ENCODE assay signal across 15 cellular contexts in the genomic region with DNA sequence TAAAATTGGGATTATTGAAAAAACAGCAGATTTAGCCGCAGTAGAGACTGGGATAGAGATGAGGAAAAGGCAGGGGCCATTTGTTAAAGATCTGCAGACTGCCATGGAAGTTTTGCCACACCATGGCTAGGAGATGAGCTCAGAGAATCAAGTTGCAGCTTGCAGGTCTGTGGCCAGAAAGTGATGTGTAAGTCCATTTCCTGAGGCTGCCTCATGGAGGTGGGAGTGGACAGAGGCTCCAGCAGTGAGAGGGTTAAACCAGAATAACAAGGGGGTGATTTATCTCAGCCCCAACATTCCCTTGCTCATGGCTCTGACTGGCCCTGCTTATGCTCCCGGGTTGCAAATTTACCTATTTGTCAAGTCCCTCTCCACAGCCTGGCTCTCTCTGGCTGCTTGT.
DNase-seq lines count a peak whose midpoint lies in the region; ATAC-seq, FAIRE-seq and TF ChIP-seq lines count a peak whose summit lies in the region.
"Had no signal": no experiment of that assay in that cellular context is flagged by ENCODE, and none has a peak within 500 bp of the region (broad histone marks: within the 10 kb centered on the region; RNA-seq: fewer than 3 reads in every experiment).

No MANE protein-coding gene starts in this region.

- no peak for TF ChIP-seq CTCF in K562 (IDR thresholded peaks at IDR 0.05 in 2 of 3, conservative IDR thresholded peaks at IDR 0.05 in 1 of 3; ENCODE audit: insufficient read depth in 2 of 3, low read depth in 1 of 3, low read length in 3 of 3)
- TF ChIP-seq CTCF in nephron progenitor cell (IDR thresholded peaks at IDR 0.05), result no peak

- H3K9ac ChIP-seq in Karpas-422 (ENCODE audit: low read length) (peak overlapping the region; percentile 5; the same call in 1 of the 2 replicates), K562 (ENCODE audit: insufficient read depth in 1 of 2, low read depth in 2 of 2, low read length in 2 of 2) (no peak overlapping the region)
- H3K9ac ChIP-seq: BLaER1 had no signal

- H3K9me3 ChIP-seq in Karpas-422 (ENCODE audit: low read length) (no peaks in the 10 kb centered on the region), K562 (replicated peaks; ENCODE audit: control insufficient read depth, insufficient read depth, low read depth, low read length) (no peaks in the 10 kb centered on the region), T-helper 17 cell (ENCODE audit: control insufficient read depth, low read length, poor library complexity, severe bottlenecking) (no peaks in the 10 kb centered on the region)
- H3K9me3 ChIP-seq: BLaER1 had no signal

- no peaks in the 10 kb centered on the region for H4K20me1 ChIP-seq in Karpas-422 (ENCODE audit: insufficient read depth, low read depth, low read length)
- H4K20me1 ChIP-seq in K562 (replicated peaks; ENCODE audit: control insufficient read depth, insufficient read depth, low read length), result no peaks in the 10 kb centered on the region
- H4K20me1 ChIP-seq: BLaER1 had no signal

- no peaks in the 10 kb centered on the region for H3K27me3 ChIP-seq in Karpas-422 (ENCODE audit: low read length)
- no peaks in the 10 kb centered on the region for H3K27me3 ChIP-seq in K562 (ENCODE audit: control insufficient read depth in 2 of 2, insufficient read depth in 2 of 2, low read length in 2 of 2)
- H3K27me3 ChIP-seq: BLaER1 had no signal

- H3K4me1 ChIP-seq in Karpas-422 (ENCODE audit: low read length) (peaks cover 28% of the 10 kb centered on the region), K562 (replicated peaks in 1 of 2; ENCODE audit: control insufficient read depth in 2 of 2, insufficient read depth in 2 of 2, low read length in 2 of 2) (peaks cover 9 to 19% of the 10 kb centered on the region in 2 experiments; a peak in 4 of 5 replicates)
- H3K4me1 ChIP-seq: BLaER1 had no signal

- H3K27ac ChIP-seq in Karpas-422 (ENCODE audit: low read length), result no peak overlapping the region
- no peak overlapping the region for H3K27ac ChIP-seq in K562 (ENCODE audit: extremely low read depth, low read depth, low read length)
- H3K27ac ChIP-seq: BLaER1 had no signal

- no TSS peak for BruUV-seq in K562 (replicated peaks; lab: Mats Ljungman, UMichigan)

- in situ Hi-C loops in K562 (cut with MboI), result no loop called here

- peaks cover 15% of the 10 kb centered on the region for H3K27me3 Mint-ChIP-seq in nephron progenitor cell (ENCODE audit: low read depth, poor library complexity)
- H3K27me3 Mint-ChIP-seq in T-helper 17 cell, result peaks cover 22% of the 10 kb centered on the region

- no peak overlapping the region for H3K4me3 Mint-ChIP-seq in nephron progenitor cell
- no peak overlapping the region for H3K4me3 Mint-ChIP-seq in T-helper 17 cell

- CTCF ChIA-PET in K562 (lab: Yijun Ruan, JAX; ENCODE audit: low intra/inter-chr PET ratio), result no interaction called here

- no peak for TF ChIP-seq EP300 in K562 (IDR thresholded peaks at IDR 0.05; ENCODE audit: low read length)

- no peaks in the 10 kb centered on the region for H3K79me2 ChIP-seq in Karpas-422 (ENCODE audit: low read length)
- no peaks in the 10 kb centered on the region for H3K79me2 ChIP-seq in K562 (ENCODE audit: control insufficient read depth, insufficient read depth, low read length)

- intact Hi-C loops in K562 (cut with micrococcal nuclease), result no loop called here

- H3K36me3 ChIP-seq in Karpas-422 (ENCODE audit: insufficient read depth, low read length) (no peaks in the 10 kb centered on the region), K562 (ENCODE audit: control insufficient read depth, insufficient read depth, low read length) (no peaks in the 10 kb centered on the region)
- H3K36me3 ChIP-seq: BLaER1 had no signal

- WGBS in K562 (ENCODE audit: insufficient coverage, low coverage, missing lambda C conversion rate), result 54% methylated on average over 2 of the region's 2 CpGs

- H2AFZ ChIP-seq in Karpas-422 (ENCODE audit: low read length) (no peak overlapping the region), K562 (ENCODE audit: low read depth, low read length) (no peak overlapping the region)

- 0 out of 4 replicates have a peak, but pooled peaks of 1 of the 2 experiments have one; percentile 0 for TF ChIP-seq RAD21 in K562 (CRISPR knock-in tag; conservative IDR thresholded peaks at IDR 0.05 in 1 of 2, IDR thresholded peaks at IDR 0.05 in 1 of 2)

- TF ChIP-seq POLR2A in K562 (conservative IDR thresholded peaks at IDR 0.05), result no peak

- peak overlapping the region; percentile 22; the same call in 1 of the 2 replicates for H3K4me3 ChIP-seq in Karpas-422 (ENCODE audit: low read length)
- H3K4me3 ChIP-seq in K562, result no peak overlapping the region
- H3K4me3 ChIP-seq: BLaER1 had no signal

- H3K4me1 Mint-ChIP-seq in nephron progenitor cell (peaks cover 25% of the 10 kb centered on the region), T-helper 17 cell (peaks cover 3% of the 10 kb centered on the region)

- peaks cover 4% of the 10 kb centered on the region for H3K9me3 Mint-ChIP-seq in nephron progenitor cell

- H3K27ac Mint-ChIP-seq in nephron progenitor cell (peak overlapping the region; percentile 2), T-helper 17 cell (no peak overlapping the region)

- DNase-seq in HCEC 1CT (peak; percentile 11), Karpas-422 (no peak), K562 (ENCODE audit: extremely low read depth in 1 of 4, low spot score in 3 of 4) (peak in 2 of 4 experiments; percentile 23 to 35), nephron progenitor cell (no peak), T-helper 17 cell (no peak), HK-2 (ENCODE audit: unreplicated experiment) (no peak), NCI-H1048 (lab: John Stamatoyannopoulos, UW) (no peak)
- DNase-seq: GOT3, Kasumi-1, NCI-H1436, NCI-H2081, NCI-H2227 treated with DMSO at 0.1 percent for 48 hours, OCI-M1 had no signal

- no peaks in the 10 kb centered on the region for H3K9me2 ChIP-seq in Karpas-422 (replicated peaks; ENCODE audit: insufficient read depth, low read length)

- H3K4me2 ChIP-seq in Karpas-422 (ENCODE audit: low read depth, low read length, poor library complexity, severe bottlenecking) (peak overlapping the region; percentile 60), K562 (ENCODE audit: insufficient read depth, low read length) (no peak overlapping the region)
- H3K4me2 ChIP-seq: BLaER1 had no signal

- POLR2A ChIA-PET in K562 (lab: Yijun Ruan, JAX), result interaction anchor here (1.7 to 2.0 kb wide), 3 partner anchors 9 to 28 kb away, joined by 3 to 8 read pairs (median 6); no protein-coding TSS in a partner anchor

- peak; percentile 59 for FAIRE-seq in K562 (lab: Jason Lieb, UNC)

- peak; percentile 40 for ATAC-seq in K562
- ATAC-seq in T-helper 17 cell, result no peak
- no peak for ATAC-seq in HG03045 (IDR thresholded peaks at IDR 0.05; ENCODE audit: unreplicated experiment)

- H3K9me1 ChIP-seq in K562 (ENCODE audit: control insufficient read depth, insufficient read depth, low read length), result no peaks in the 10 kb centered on the region

- H3K36me3 Mint-ChIP-seq in nephron progenitor cell (ENCODE audit: low read depth) (no peaks in the 10 kb centered on the region), T-helper 17 cell (ENCODE audit: low read depth) (no peaks in the 10 kb centered on the region)

TF ChIP-seq in K562, 482 proteins besides CTCF, POLR2A, EP300 and RAD21:
- TF ChIP-seq SRSF3 (IDR thresholded peaks at IDR 0.05; ENCODE audit: insufficient read depth, low read length), result no peak
- TF ChIP-seq CHCHD3 (CRISPR knock-in tag; IDR thresholded peaks at IDR 0.05), result no peak
- no peak for TF ChIP-seq E2F3 (CRISPR knock-in tag; IDR thresholded peaks at IDR 0.05)
- TF ChIP-seq ZNF584 (CRISPR knock-in tag; IDR thresholded peaks at IDR 0.05; ENCODE audit: low read depth), result no peak
- no peak for TF ChIP-seq MLX (CRISPR knock-in tag; conservative IDR thresholded peaks at IDR 0.05)
- no peak for TF ChIP-seq ZNF707 (CRISPR knock-in tag; conservative IDR thresholded peaks at IDR 0.05)
- no peak for TF ChIP-seq ZNF133 (CRISPR knock-in tag; IDR thresholded peaks at IDR 0.05)
- no peak for TF ChIP-seq TAF15 (IDR thresholded peaks at IDR 0.05; ENCODE audit: low read depth, low read length)
- TF ChIP-seq TAF9B (IDR thresholded peaks at IDR 0.05; ENCODE audit: partially characterized antibody), result no peak
- TF ChIP-seq BRD9 (IDR thresholded peaks at IDR 0.05; ENCODE audit: low read depth, partially characterized antibody), result no peak
- no peak for TF ChIP-seq RB1 (IDR thresholded peaks at IDR 0.05; ENCODE audit: low read depth)
- no peak for TF ChIP-seq ZBTB33 (CRISPR knock-in tag; IDR thresholded peaks at IDR 0.05)
- TF ChIP-seq POLR2B (IDR thresholded peaks at IDR 0.05; ENCODE audit: low read depth, partially characterized antibody), result no peak
- no peak for TF ChIP-seq CHD1 (IDR thresholded peaks at IDR 0.05; ENCODE audit: low read length)
TF ChIP-seq in K562: peak in this region for 0.
